Comparison of ENCODE assay signal across 25 cellular contexts in genomic region chr14:74476607-74477006, GRCh38. TPM values are rescaled to one million over a fixed set of nuclear protein-coding genes. Genes with fewer than 3 reads are reported as not detected.
A peak's percentile ranks its signal among the peaks of the same experiment; 100 is the strongest.
DNase-seq lines count a peak whose midpoint lies in the region; ATAC-seq, FAIRE-seq and TF ChIP-seq lines count a peak whose summit lies in the region.
"Had no signal": no experiment of that assay in that cellular context is flagged by ENCODE, and none has a peak within 500 bp of the region (broad histone marks: within the 10 kb centered on the region; RNA-seq: fewer than 3 reads in every experiment).

No MANE protein-coding gene starts in this region.

- H3K23me2 ChIP-seq in H9 (ENCODE audit: insufficient read length, low read depth, low read length, poor library complexity, severe bottlenecking), result no peaks in the 10 kb centered on the region

- no peak overlapping the region for H2BK5ac ChIP-seq in H9 (ENCODE audit: insufficient read length, low read length)

- no peak overlapping the region for H3K9ac ChIP-seq in H9 (ENCODE audit: extremely low read depth, insufficient read length, low read length)

- no peak for DNase-seq in H9
- DNase-seq in NCI-H2227 (lab: John Stamatoyannopoulos, UW; ENCODE audit: unreplicated experiment), result peak; percentile 66
- peak; percentile 8 for DNase-seq in occipital lobe (lab: John Stamatoyannopoulos, UW)
- no peak for DNase-seq in pancreas
- no peak for DNase-seq in lower lobe of right lung
- DNase-seq in stimulated activated CD4-positive, alpha-beta T cell treated with anti-CD3 and anti-CD28 coated beads, Interleukin-2, amount 100 ng/mL, for 48 hours, result no peak
- DNase-seq: activated CD8-positive, alpha-beta T cell treated with anti-CD3 and anti-CD28 coated beads, Interleukin-2, amount 10 ng/mL, durations not matched to agents 7 days and 5 days; activated effector memory CD4-positive, alpha-beta T cell treated with anti-CD3 and anti-CD28 coated beads, Interleukin-2, amount 50 U/mL, for 16 hours; activated naive CD8-positive, alpha-beta T cell treated with anti-CD3 and anti-CD28 coated beads, Interleukin-2, amount 50 U/mL, for 24 hours; activated T-cell treated with anti-CD3 and anti-CD28 coated beads for 4 hours; CD4-positive, CD25-positive, alpha-beta regulatory T cell; cortex of kidney; islet precursor cell; mammary epithelial cell; NCI-H1105 treated with DMSO at 0.1 percent for 48 hours; NCI-H2029 treated with DMSO at 0.1 percent for 48 hours; NCI-H446 treated with DMSO at 0.1 percent for 48 hours; nucleus accumbens; stimulated activated naive CD8-positive, alpha-beta T cell treated with anti-CD3 and anti-CD28 coated beads, Interleukin-15, amount 100 ng/mL, for 72 hours; T-cell; upper lobe of left lung had no signal

- H4K5ac ChIP-seq in H9 (ENCODE audit: insufficient read length, low read depth, low read length), result no peak overlapping the region

- ATAC-seq in GM18861 (IDR thresholded peaks at IDR 0.05; ENCODE audit: unreplicated experiment) (no peak), pancreas (no peak), lower lobe of right lung (no peak)
- ATAC-seq: activated CD8-positive, alpha-beta T cell treated with anti-CD3 and anti-CD28 coated beads, Interleukin-2, amount 10 ng/mL, durations not matched to agents 7 days and 5 days; activated naive CD8-positive, alpha-beta T cell treated with anti-CD3 and anti-CD28 coated beads, Interleukin-2, amount 50 U/mL, for 24 hours; gastroesophageal sphincter; stimulated activated naive CD8-positive, alpha-beta T cell treated with anti-CD3 and anti-CD28 coated beads, Interleukin-15, amount 100 ng/mL, for 72 hours; T-cell had no signal

- H3K18ac ChIP-seq in H9 (ENCODE audit: insufficient read length, low read depth, low read length), result no peak overlapping the region

- no peak overlapping the region for H3K14ac ChIP-seq in H9 (ENCODE audit: insufficient read depth, low read length)

- no peaks in the 10 kb centered on the region for H3K9me3 Mint-ChIP-seq in H9
- H3K9me3 Mint-ChIP-seq: activated naive CD8-positive, alpha-beta T cell treated with anti-CD3 and anti-CD28 coated beads, Interleukin-2, amount 50 U/mL, for 24 hours; stimulated activated naive CD8-positive, alpha-beta T cell treated with anti-CD3 and anti-CD28 coated beads, Interleukin-15, amount 100 ng/mL, for 72 hours; T-cell had no signal

- no peak for TF ChIP-seq CTCF in H9 (conservative IDR thresholded peaks at IDR 0.05)
- TF ChIP-seq CTCF in pancreas (IDR thresholded peaks at IDR 0.05), result no peak
- no peak for TF ChIP-seq CTCF in lower lobe of right lung (IDR thresholded peaks at IDR 0.05)

- no peaks in the 10 kb centered on the region for H4K20me1 ChIP-seq in H9 (ENCODE audit: control insufficient read depth, insufficient read depth, insufficient read length)

- no peaks in the 10 kb centered on the region for H3K79me1 ChIP-seq in H9 (ENCODE audit: insufficient read depth, low read depth, low read length, poor library complexity, severe bottlenecking)

- no peak overlapping the region for H3K4me2 ChIP-seq in H9 (ENCODE audit: insufficient read depth, insufficient read length, low read length)

- H3K56ac ChIP-seq in H9 (ENCODE audit: insufficient read length, low read depth, low read length), result no peak overlapping the region

- H4K91ac ChIP-seq in H9 (ENCODE audit: insufficient read length, low read depth, low read length), result no peak overlapping the region

- no peak overlapping the region for H2AFZ ChIP-seq in H9 (ENCODE audit: low read length)

- H2BK12ac ChIP-seq in H9 (ENCODE audit: insufficient read length, low read depth, low read length), result no peak overlapping the region

- no peak overlapping the region for H2BK20ac ChIP-seq in H9 (ENCODE audit: low read depth, low read length, poor library complexity, severe bottlenecking)

- WGBS in H9 (ENCODE audit: extremely low coverage, insufficient read length, low lambda C conversion rate), result no CpG with 5 or more reads among the region's 3 CpGs
- 70 to 76% methylated on average over 3 of the region's 3 CpGs for WGBS in pancreas, 2 donors

- no peak overlapping the region for H4K8ac ChIP-seq in H9 (replicated peaks; ENCODE audit: insufficient read length, low read depth, low read length)

- H3T11ph ChIP-seq in H9 (ENCODE audit: low read length), result no peak overlapping the region

- H3K9me3 ChIP-seq in H9 (ENCODE audit: control insufficient read depth, low read depth, low read length) (no peaks in the 10 kb centered on the region), pancreas (no peaks in the 10 kb centered on the region), lower lobe of right lung (no peaks in the 10 kb centered on the region)
- H3K9me3 ChIP-seq: gastroesophageal sphincter, SJSA1, upper lobe of left lung had no signal

- no peaks in the 10 kb centered on the region for H3K27me3 Mint-ChIP-seq in H9 (ENCODE audit: low read depth)
- H3K27me3 Mint-ChIP-seq: activated naive CD8-positive, alpha-beta T cell treated with anti-CD3 and anti-CD28 coated beads, Interleukin-2, amount 50 U/mL, for 24 hours; CD4-positive, CD25-positive, alpha-beta regulatory T cell; stimulated activated naive CD8-positive, alpha-beta T cell treated with anti-CD3 and anti-CD28 coated beads, Interleukin-15, amount 100 ng/mL, for 72 hours; T-cell had no signal

- intact Hi-C loops in pancreas (cut with DNase I), result loop anchor here in 1 of 3 donors (10.0 kb wide), 1 partner anchor 112 kb away; no protein-coding TSS in a partner anchor
- intact Hi-C loops in lower lobe of right lung (cut with DNase I), result no loop called here

- H3K79me2 ChIP-seq in H9 (ENCODE audit: insufficient read depth, low read length), result no peaks in the 10 kb centered on the region

- FAIRE-seq in pancreas (lab: Jason Lieb, UNC), result no peak

- H3K27me3 ChIP-seq in H9 (ENCODE audit: insufficient read depth, low read length) (no peaks in the 10 kb centered on the region), pancreas (no peaks in the 10 kb centered on the region), lower lobe of right lung (ENCODE audit: low read depth) (no peaks in the 10 kb centered on the region)
- H3K27me3 ChIP-seq: gastroesophageal sphincter, SJSA1, upper lobe of left lung had no signal

- H2AK5ac ChIP-seq in H9 (ENCODE audit: insufficient read length, low read length), result no peak overlapping the region

- peaks cover 17 to 29% of the 10 kb centered on the region in 2 experiments for H3K4me1 Mint-ChIP-seq in H9
- H3K4me1 Mint-ChIP-seq: activated naive CD8-positive, alpha-beta T cell treated with anti-CD3 and anti-CD28 coated beads, Interleukin-2, amount 50 U/mL, for 24 hours; CD4-positive, CD25-positive, alpha-beta regulatory T cell; stimulated activated naive CD8-positive, alpha-beta T cell treated with anti-CD3 and anti-CD28 coated beads, Interleukin-15, amount 100 ng/mL, for 72 hours; T-cell had no signal

- H2BK15ac ChIP-seq in H9 (ENCODE audit: low read depth, low read length), result no peak overlapping the region

- H3K27ac ChIP-seq in H9 (ENCODE audit: insufficient read length, low read depth, low read length) (no peak overlapping the region), cingulate gyrus (ENCODE audit: low read depth, low read length) (peak overlapping the region; percentile 70), pancreas (no peak overlapping the region), lower lobe of right lung (no peak overlapping the region)
- H3K27ac ChIP-seq: gastroesophageal sphincter, SJSA1, upper lobe of left lung had no signal

- H3K4me1 ChIP-seq in H9 (ENCODE audit: insufficient read depth, low read length), result no peaks in the 10 kb centered on the region
- no peaks in the 10 kb centered on the region for H3K4me1 ChIP-seq in pancreas
- H3K4me1 ChIP-seq in lower lobe of right lung, result no peaks in the 10 kb centered on the region
- H3K4me1 ChIP-seq: gastroesophageal sphincter, SJSA1, upper lobe of left lung had no signal

- H3K4me3 Mint-ChIP-seq in H9, result no peak overlapping the region
- H3K4me3 Mint-ChIP-seq: activated CD8-positive, alpha-beta T cell treated with anti-CD3 and anti-CD28 coated beads, Interleukin-2, amount 10 ng/mL, durations not matched to agents 7 days and 5 days; activated naive CD8-positive, alpha-beta T cell treated with anti-CD3 and anti-CD28 coated beads, Interleukin-2, amount 50 U/mL, for 24 hours; CD4-positive, CD25-positive, alpha-beta regulatory T cell; stimulated activated naive CD8-positive, alpha-beta T cell treated with anti-CD3 and anti-CD28 coated beads, Interleukin-15, amount 100 ng/mL, for 72 hours; T-cell had no signal

- H3K36me3 ChIP-seq in pancreas (peaks cover 0 to 17% (median 1%) of the 10 kb centered on the region in 3 donors), lower lobe of right lung (peaks cover 80% of the 10 kb centered on the region)

- H3K4me3 ChIP-seq in pancreas (no peak overlapping the region), lower lobe of right lung (no peak overlapping the region)
- H3K4me3 ChIP-seq: gastroesophageal sphincter, SJSA1, upper lobe of left lung had no signal

- no peak overlapping the region for H3K23ac ChIP-seq in H9 (ENCODE audit: insufficient read length, low read depth, low read length)

- peaks cover 5 to 53% (median 47%) of the 10 kb centered on the region in 3 experiments for H3K36me3 Mint-ChIP-seq in H9 (ENCODE audit: insufficient read depth in 1 of 3, low read depth in 3 of 3)

- no peak overlapping the region for H2BK120ac ChIP-seq in H9 (ENCODE audit: low read depth, low read length, poor library complexity, severe bottlenecking)

- H3K4ac ChIP-seq in H9 (ENCODE audit: low read depth, low read length), result no peak overlapping the region

- peak overlapping the region in 2 of 3 experiments; percentile 63 to 64; a peak in 2 of 7 replicates for H3K27ac Mint-ChIP-seq in H9
- H3K27ac Mint-ChIP-seq: activated CD8-positive, alpha-beta T cell treated with anti-CD3 and anti-CD28 coated beads, Interleukin-2, amount 10 ng/mL, durations not matched to agents 7 days and 5 days; activated naive CD8-positive, alpha-beta T cell treated with anti-CD3 and anti-CD28 coated beads, Interleukin-2, amount 50 U/mL, for 24 hours; CD4-positive, CD25-positive, alpha-beta regulatory T cell; T-cell had no signal

RNA-seq across cellular contexts. Expression of gene NPC2, which starts 16.5 kb away (rescaled TPM):
- total RNA-seq in H9 (2021) (133 and 137 TPM in 2 replicates), occipital lobe (28.1 TPM), pancreas (100 to 1,000 TPM in 2 of 6 donors, 10 to 100 TPM in 4; 33.6 to 137 (median 50.7) TPM), lower lobe of right lung (670 TPM)
- polyA plus RNA-seq in pancreas, result 100 to 1,000 TPM in 1 of 2 donors, 10 to 100 TPM in 1; 58.5 to 106 TPM

RNA-seq across cellular contexts. Expression of gene ISCA2, which starts 17.0 kb away (rescaled TPM):
- total RNA-seq in H9 (2021) (36.3 and 37.5 TPM in 2 replicates), occipital lobe (20.1 TPM), pancreas (10 to 100 TPM in 3 of 6 donors, 1 to 10 TPM in 3; 8.6 to 14.4 (median 10.0) TPM), lower lobe of right lung (23.4 TPM)
- 10 to 100 TPM in 1 of 2 donors, 1 to 10 TPM in 1; 7.7 to 23.4 TPM for polyA plus RNA-seq in pancreas

RNA-seq across cellular contexts. Expression of gene SYNDIG1L, which starts 50.6 kb away (rescaled TPM):
- 0.22 and 0.33 TPM in 2 replicates for total RNA-seq in H9 (2021)
- 1.1 TPM for total RNA-seq in occipital lobe
- under 1 TPM in 2 of 6 donors, not detected in 4; 0.26 to 0.28 TPM for total RNA-seq in pancreas
- 1 to 10 TPM in 1 of 2 donors, under 1 TPM in 1; 0.23 to 2.5 TPM for polyA plus RNA-seq in pancreas
- 1.6 TPM for total RNA-seq in lower lobe of right lung
- total RNA-seq: activated CD8-positive, alpha-beta T cell treated with anti-CD3 and anti-CD28 coated beads, Interleukin-2, amount 10 ng/mL, durations not matched to agents 7 days and 5 days; CD4-positive, CD25-positive, alpha-beta regulatory T cell; mammary epithelial cell; SJSA1 had no signal
- polyA plus RNA-seq: CD4-positive, CD25-positive, alpha-beta regulatory T cell; mammary epithelial cell had no signal

Comparison
In these comparisons a context has a peak if more than half of its experiments do, and no peak if none do; other contexts are left out.
1. DNase-seq: peak in NCI-H2227 (single experiment) and occipital lobe (single experiment); none in H9 (single experiment), pancreas (0 of 6), lower lobe of right lung (single experiment) and stimulated activated CD4-positive, alpha-beta T cell treated with anti-CD3 and anti-CD28 coated beads, Interleukin-2, amount 100 ng/mL, for 48 hours (0 of 2).